In genomic region chr3:186746008-186746407, GRCh38 we compare ENCODE assay signal across 10 cellular contexts. TPM values are rescaled to one million over a fixed set of nuclear protein-coding genes. Genes with fewer than 3 reads are reported as not detected.
DNase-seq lines count a peak whose midpoint lies in the region; ATAC-seq and TF ChIP-seq lines count a peak whose summit lies in the region.
"Had no signal": no experiment of that assay in that cellular context is flagged by ENCODE, and none has a peak within 500 bp of the region (broad histone marks: within the 10 kb centered on the region; RNA-seq: fewer than 3 reads in every experiment).

No MANE protein-coding gene starts in this region.

- no peaks in the 10 kb centered on the region for H3K36me3 Mint-ChIP-seq in activated naive CD4-positive, alpha-beta T cell treated with anti-CD3 and anti-CD28 coated beads, Interleukin-2, amount 10 ng/mL, durations not matched to agents 7 days and 5 days
- H3K36me3 Mint-ChIP-seq in activated naive CD4-positive, alpha-beta T cell treated with anti-CD3 and anti-CD28 coated beads, Interleukin-2, amount 50 U/mL, for 72 hours = peaks cover 5% of the 10 kb centered on the region in 2 donors
- no peaks in the 10 kb centered on the region for H3K36me3 Mint-ChIP-seq in WTC11
- no peaks in the 10 kb centered on the region for H3K36me3 Mint-ChIP-seq in type B pancreatic cell
- H3K36me3 Mint-ChIP-seq: natural killer cell treated with Interleukin-12 subunit alpha and Interleukin-12 subunit beta and Interleukin-15 and Interleukin-18, amount 100 ng/mL, for 72 hours had no signal

- H3K4me3 Mint-ChIP-seq in activated naive CD4-positive, alpha-beta T cell treated with anti-CD3 and anti-CD28 coated beads, Interleukin-2, amount 10 ng/mL, durations not matched to agents 7 days and 5 days = no peak overlapping the region
- no peak overlapping the region for H3K4me3 Mint-ChIP-seq in WTC11
- H3K4me3 Mint-ChIP-seq in type B pancreatic cell = peak overlapping the region; percentile 12
- H3K4me3 Mint-ChIP-seq: CD4-positive, CD25-positive, alpha-beta regulatory T cell; natural killer cell treated with Interleukin-12 subunit alpha and Interleukin-12 subunit beta and Interleukin-15 and Interleukin-18, amount 100 ng/mL, for 72 hours had no signal

- H3K27ac Mint-ChIP-seq in activated naive CD4-positive, alpha-beta T cell treated with anti-CD3 and anti-CD28 coated beads, Interleukin-2, amount 10 ng/mL, durations not matched to agents 7 days and 5 days = no peak overlapping the region
- H3K27ac Mint-ChIP-seq in activated naive CD4-positive, alpha-beta T cell treated with anti-CD3 and anti-CD28 coated beads, Interleukin-2, amount 50 U/mL, for 72 hours = peak overlapping the region in 1 of 2 donors; percentile 19
- H3K27ac Mint-ChIP-seq in WTC11 (peak overlapping the region; percentile 38), type B pancreatic cell (peak overlapping the region; percentile 95)
- H3K27ac Mint-ChIP-seq: natural killer cell treated with Interleukin-12 subunit alpha and Interleukin-12 subunit beta and Interleukin-15 and Interleukin-18, amount 100 ng/mL, for 72 hours had no signal

- peak; percentile 28 for DNase-seq in activated naive CD4-positive, alpha-beta T cell treated with anti-CD3 and anti-CD28 coated beads, Interleukin-2, amount 10 ng/mL, durations not matched to agents 7 days and 5 days
- DNase-seq in activated naive CD4-positive, alpha-beta T cell treated with anti-CD3 and anti-CD28 coated beads, Interleukin-2, amount 50 U/mL, for 72 hours (ENCODE audit: low spot score in 2 of 2) = no peak
- peak; percentile 35 for DNase-seq in WTC11 (ENCODE audit: low spot score)
- peak; percentile 95 for DNase-seq in iPS DF 19.7 (ENCODE audit: low read depth, low spot score)
- DNase-seq in type B pancreatic cell (ENCODE audit: extremely low spot score, unreplicated experiment) = no peak
- DNase-seq in NCI-H2196 treated with DMSO at 0.1 percent for 48 hours (lab: John Stamatoyannopoulos, UW; ENCODE audit: unreplicated experiment) = no peak
- DNase-seq: CD4-positive, CD25-positive, alpha-beta regulatory T cell had no signal

- H3K27me3 Mint-ChIP-seq in activated naive CD4-positive, alpha-beta T cell treated with anti-CD3 and anti-CD28 coated beads, Interleukin-2, amount 10 ng/mL, durations not matched to agents 7 days and 5 days = peaks cover 10% of the 10 kb centered on the region
- no peaks in the 10 kb centered on the region for H3K27me3 Mint-ChIP-seq in WTC11 (ENCODE audit: low read depth)
- peaks cover 6% of the 10 kb centered on the region for H3K27me3 Mint-ChIP-seq in type B pancreatic cell

- no peaks in the 10 kb centered on the region for H3K9me3 Mint-ChIP-seq in activated naive CD4-positive, alpha-beta T cell treated with anti-CD3 and anti-CD28 coated beads, Interleukin-2, amount 10 ng/mL, durations not matched to agents 7 days and 5 days
- no peaks in the 10 kb centered on the region for H3K9me3 Mint-ChIP-seq in activated naive CD4-positive, alpha-beta T cell treated with anti-CD3 and anti-CD28 coated beads, Interleukin-2, amount 50 U/mL, for 72 hours
- H3K9me3 Mint-ChIP-seq in WTC11 = peaks cover 5% of the 10 kb centered on the region; the same call in 1 of the 2 replicates
- H3K9me3 Mint-ChIP-seq in type B pancreatic cell = peaks cover 5% of the 10 kb centered on the region
- H3K9me3 Mint-ChIP-seq: natural killer cell treated with Interleukin-12 subunit alpha and Interleukin-12 subunit beta and Interleukin-15 and Interleukin-18, amount 100 ng/mL, for 72 hours had no signal

- POLR2A ChIA-PET in WTC11 (lab: Charles Lee) = interaction anchor here (1.0 kb wide), 1 partner anchor 38 kb away, joined by 3 read pairs; no protein-coding TSS in a partner anchor

- TF ChIP-seq CTCF in WTC11 (IDR thresholded peaks at IDR 0.05) = no peak
- TF ChIP-seq CTCF in type B pancreatic cell (conservative IDR thresholded peaks at IDR 0.05) = no peak

- peaks cover 4% of the 10 kb centered on the region for H3K4me1 Mint-ChIP-seq in activated naive CD4-positive, alpha-beta T cell treated with anti-CD3 and anti-CD28 coated beads, Interleukin-2, amount 10 ng/mL, durations not matched to agents 7 days and 5 days
- H3K4me1 Mint-ChIP-seq in WTC11 (peaks cover 13% of the 10 kb centered on the region), type B pancreatic cell (ENCODE audit: unreplicated experiment) (peaks cover 9% of the 10 kb centered on the region)

- ATAC-seq in activated naive CD4-positive, alpha-beta T cell treated with anti-CD3 and anti-CD28 coated beads, Interleukin-2, amount 50 U/mL, for 72 hours = no peak
- peak; percentile 99 for ATAC-seq in WTC11
- no peak for ATAC-seq in HG02623 (IDR thresholded peaks at IDR 0.05; ENCODE audit: unreplicated experiment)
- ATAC-seq in HG02642 (IDR thresholded peaks at IDR 0.05; ENCODE audit: poor library complexity, unreplicated experiment) = no peak

- CTCF ChIA-PET in activated naive CD4-positive, alpha-beta T cell treated with anti-CD3 and anti-CD28 coated beads, Interleukin-2, amount 10 ng/mL, durations not matched to agents 7 days and 5 days (lab: Charles Lee) = interaction anchor here (0.6 kb wide), 1 partner anchor 419 kb away, joined by 5 read pairs; no protein-coding TSS in a partner anchor
- CTCF ChIA-PET in WTC11 (lab: Charles Lee) = interaction anchor here (0.7 to 2.0 kb wide), 4 partner anchors 75 to 131 kb away, joined by 3 to 10 read pairs (median 5); no protein-coding TSS in a partner anchor

TF ChIP-seq in WTC11, 78 proteins besides CTCF, POLR2A, EP300 and RAD21:
- TF ChIP-seq ETV6 (CRISPR knock-in tag; IDR thresholded peaks at IDR 0.05) (0 out of 2 replicates have a peak, but pooled peaks have one; percentile 44), FOXK1 (CRISPR knock-in tag; IDR thresholded peaks at IDR 0.05) (no peak), ZNF317 (CRISPR knock-in tag; IDR thresholded peaks at IDR 0.05; ENCODE audit: borderline replicate concordance, low read depth) (no peak)
- TF ChIP-seq, protein P1, sequence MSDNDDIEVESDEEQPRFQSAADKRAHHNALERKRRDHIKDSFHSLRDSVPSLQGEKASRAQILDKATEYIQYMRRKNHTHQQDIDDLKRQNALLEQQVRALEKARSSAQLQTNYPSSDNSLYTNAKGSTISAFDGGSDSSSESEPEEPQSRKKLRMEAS (CRISPR knock-in tag; IDR thresholded peaks at IDR 0.05) = 0 out of 2 replicates have a peak, but pooled peaks have one; percentile 31
- TF ChIP-seq, protein P2, sequence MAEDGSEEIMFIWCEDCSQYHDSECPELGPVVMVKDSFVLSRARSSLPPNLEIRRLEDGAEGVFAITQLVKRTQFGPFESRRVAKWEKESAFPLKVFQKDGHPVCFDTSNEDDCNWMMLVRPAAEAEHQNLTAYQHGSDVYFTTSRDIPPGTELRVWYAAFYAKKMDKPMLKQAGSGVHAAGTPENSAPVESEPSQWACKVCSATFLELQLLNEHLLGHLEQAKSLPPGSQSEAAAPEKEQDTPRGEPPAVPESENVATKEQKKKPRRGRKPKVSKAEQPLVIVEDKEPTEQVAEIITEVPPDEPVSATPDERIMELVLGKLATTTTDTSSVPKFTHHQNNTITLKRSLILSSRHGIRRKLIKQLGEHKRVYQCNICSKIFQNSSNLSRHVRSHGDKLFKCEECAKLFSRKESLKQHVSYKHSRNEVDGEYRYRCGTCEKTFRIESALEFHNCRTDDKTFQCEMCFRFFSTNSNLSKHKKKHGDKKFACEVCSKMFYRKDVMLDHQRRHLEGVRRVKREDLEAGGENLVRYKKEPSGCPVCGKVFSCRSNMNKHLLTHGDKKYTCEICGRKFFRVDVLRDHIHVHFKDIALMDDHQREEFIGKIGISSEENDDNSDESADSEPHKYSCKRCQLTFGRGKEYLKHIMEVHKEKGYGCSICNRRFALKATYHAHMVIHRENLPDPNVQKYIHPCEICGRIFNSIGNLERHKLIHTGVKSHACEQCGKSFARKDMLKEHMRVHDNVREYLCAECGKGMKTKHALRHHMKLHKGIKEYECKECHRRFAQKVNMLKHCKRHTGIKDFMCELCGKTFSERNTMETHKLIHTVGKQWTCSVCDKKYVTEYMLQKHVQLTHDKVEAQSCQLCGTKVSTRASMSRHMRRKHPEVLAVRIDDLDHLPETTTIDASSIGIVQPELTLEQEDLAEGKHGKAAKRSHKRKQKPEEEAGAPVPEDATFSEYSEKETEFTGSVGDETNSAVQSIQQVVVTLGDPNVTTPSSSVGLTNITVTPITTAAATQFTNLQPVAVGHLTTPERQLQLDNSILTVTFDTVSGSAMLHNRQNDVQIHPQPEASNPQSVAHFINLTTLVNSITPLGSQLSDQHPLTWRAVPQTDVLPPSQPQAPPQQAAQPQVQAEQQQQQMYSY (CRISPR knock-in tag; IDR thresholded peaks at IDR 0.05) = no peak

RNA-seq across cellular contexts. Expression of gene KNG1, which starts 28.8 kb away (rescaled TPM):
- not detected for total RNA-seq in activated naive CD4-positive, alpha-beta T cell treated with anti-CD3 and anti-CD28 coated beads, Interleukin-2, amount 50 U/mL, for 72 hours
- total RNA-seq in WTC11 (2021) = 0.13 to 0.44 TPM (median 0.34 TPM) in 3 replicates
- not detected in 2 replicates for total RNA-seq in type B pancreatic cell (ENCODE audit: low replicate concordance)
- total RNA-seq: CD4-positive, CD25-positive, alpha-beta regulatory T cell; natural killer cell treated with Interleukin-12 subunit alpha and Interleukin-12 subunit beta and Interleukin-15 and Interleukin-18, amount 100 ng/mL, for 72 hours had no signal

RNA-seq across cellular contexts. Expression of gene EIF4A2, which starts 37.4 kb away (rescaled TPM):
- 100 to 1,000 TPM; 430 to 499 TPM for total RNA-seq in activated naive CD4-positive, alpha-beta T cell treated with anti-CD3 and anti-CD28 coated beads, Interleukin-2, amount 50 U/mL, for 72 hours
- total RNA-seq in WTC11 (2021) = 571 to 574 TPM (median 572 TPM) in 3 replicates
- 477 and 480 TPM in 2 replicates for total RNA-seq in type B pancreatic cell (ENCODE audit: low replicate concordance)

Comparison
In these comparisons a context has a peak if more than half of its experiments do, and no peak if none do; other contexts are left out.
1. DNase-seq: peak in activated naive CD4-positive, alpha-beta T cell treated with anti-CD3 and anti-CD28 coated beads, Interleukin-2, amount 10 ng/mL, durations not matched to agents 7 days and 5 days (single experiment), WTC11 (single experiment) and iPS DF 19.7 (single experiment); none in activated naive CD4-positive, alpha-beta T cell treated with anti-CD3 and anti-CD28 coated beads, Interleukin-2, amount 50 U/mL, for 72 hours (0 of 2), type B pancreatic cell (single experiment) and NCI-H2196 treated with DMSO at 0.1 percent for 48 hours (single experiment).